1 cellular context compared by ENCODE assay signal in genomic region chr10:1110674-1111119, GRCh38.
TF ChIP-seq lines count a peak whose summit lies in the region.

No MANE protein-coding gene starts in this region.

TF ChIP-seq in IMR-90, 13 proteins besides CTCF, POLR2A, EP300 and RAD21:
- TF ChIP-seq, protein P1, sequence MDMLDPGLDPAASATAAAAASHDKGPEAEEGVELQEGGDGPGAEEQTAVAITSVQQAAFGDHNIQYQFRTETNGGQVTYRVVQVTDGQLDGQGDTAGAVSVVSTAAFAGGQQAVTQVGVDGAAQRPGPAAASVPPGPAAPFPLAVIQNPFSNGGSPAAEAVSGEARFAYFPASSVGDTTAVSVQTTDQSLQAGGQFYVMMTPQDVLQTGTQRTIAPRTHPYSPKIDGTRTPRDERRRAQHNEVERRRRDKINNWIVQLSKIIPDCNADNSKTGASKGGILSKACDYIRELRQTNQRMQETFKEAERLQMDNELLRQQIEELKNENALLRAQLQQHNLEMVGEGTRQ (IDR thresholded peaks at IDR 0.05; ENCODE audit: low read depth, low read length): no peak
- TF ChIP-seq CHD1 (IDR thresholded peaks at IDR 0.05; ENCODE audit: low read depth, low read length) (no peak), SMC3 (IDR thresholded peaks at IDR 0.05; ENCODE audit: low read depth, low read length) (no peak), FOS (IDR thresholded peaks at IDR 0.05; ENCODE audit: low read depth, low read length) (no peak), BHLHE40 (IDR thresholded peaks at IDR 0.05; ENCODE audit: low read depth, low read length) (no peak), MAFK (IDR thresholded peaks at IDR 0.05; ENCODE audit: low read depth, low read length) (no peak), ELK1 (IDR thresholded peaks at IDR 0.05; ENCODE audit: borderline replicate concordance, low read depth, low read length) (no peak), MAZ (IDR thresholded peaks at IDR 0.05; ENCODE audit: borderline replicate concordance, low read depth, low read length) (no peak), MXI1 (IDR thresholded peaks at IDR 0.05; ENCODE audit: borderline replicate concordance, low read depth, low read length) (no peak)
